ENCODE assay signal across 9 cellular contexts in the genomic region with DNA sequence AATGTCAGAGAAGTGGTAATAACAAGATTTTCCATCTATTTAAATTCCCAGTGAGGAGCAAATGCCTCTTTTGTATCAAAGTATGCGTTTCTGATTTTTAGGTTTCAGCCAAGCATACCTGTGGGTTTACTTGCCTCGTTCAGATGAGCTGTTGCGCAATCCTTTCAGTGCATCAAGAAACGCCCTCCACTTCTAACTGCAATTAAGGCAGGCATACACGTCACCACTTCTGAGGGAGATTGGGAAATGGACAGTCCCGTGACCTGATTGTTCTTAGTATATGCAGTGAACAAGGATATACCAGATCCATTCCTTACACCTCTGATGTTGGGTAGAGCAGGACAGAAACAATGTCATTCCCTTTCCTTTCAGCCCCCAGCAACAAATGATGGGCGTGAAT.
DNase-seq lines count a peak whose midpoint lies in the region; ATAC-seq, FAIRE-seq and TF ChIP-seq lines count a peak whose summit lies in the region.
"Had no signal": no experiment of that assay in that cellular context is flagged by ENCODE, and none has a peak within 500 bp of the region (broad histone marks: within the 10 kb centered on the region; RNA-seq: fewer than 3 reads in every experiment).

No MANE protein-coding gene starts in this region.

- H3K4me3 ChIP-seq in cardiac fibroblast (replicated peaks in 1 of 2; ENCODE audit: low read depth in 2 of 2, low read length in 2 of 2): no peak overlapping the region
- H3K4me3 ChIP-seq in mucosa of descending colon: no peak overlapping the region
- H3K4me3 ChIP-seq in dorsolateral prefrontal cortex: peak overlapping the region in 1 of 59 donors; percentile 13
- H3K4me3 ChIP-seq: body of pancreas had no signal

- DNase-seq in GM19239 (ENCODE audit: insufficient read length, low spot score): no peak
- peak; percentile 26 for DNase-seq in NCI-H510A (lab: John Stamatoyannopoulos, UW)
- peak; percentile 59 to 70 for DNase-seq in cardiac fibroblast (ENCODE audit: low read depth in 2 of 2)
- peak in 1 of 3 donors; percentile 63 for DNase-seq in mucosa of descending colon
- DNase-seq in NCI-H146 treated with DMSO at 0.1 percent for 48 hours (lab: John Stamatoyannopoulos, UW; ENCODE audit: unreplicated experiment): no peak
- DNase-seq in stimulated activated naive CD4-positive, alpha-beta T cell treated with Interleukin-2 at 50 U/mL for 16 hours (lab: John Stamatoyannopoulos, UW): no peak
- DNase-seq in dorsolateral prefrontal cortex: no peak

- intact Hi-C loops in mucosa of descending colon (cut with DNase I, micrococcal nuclease): loop anchor here (5.0 to 10.0 kb wide), 3 partner anchors 265 to 343 kb away; a partner anchor contains a TSS
- intact Hi-C loops in dorsolateral prefrontal cortex (cut with DNase I): loop anchor here (5.0 to 10.0 kb wide), 4 partner anchors 55 to 473 kb away; a partner anchor contains a TSS

- ATAC-seq in mucosa of descending colon (peak; percentile 85), HG02642 (IDR thresholded peaks at IDR 0.05; ENCODE audit: poor library complexity, unreplicated experiment) (no peak)

- H3K27me3 ChIP-seq in dorsolateral prefrontal cortex: no peaks in the 10 kb centered on the region
- H3K27me3 ChIP-seq: body of pancreas had no signal

- no peaks in the 10 kb centered on the region for H3K9me3 ChIP-seq in mucosa of descending colon
- H3K9me3 ChIP-seq: body of pancreas had no signal

- peaks cover 8% of the 10 kb centered on the region for H3K4me1 ChIP-seq in mucosa of descending colon (ENCODE audit: low read depth)

- peak; percentile 4 for FAIRE-seq in GM19239 (lab: Jason Lieb, UNC)

- TF ChIP-seq CTCF in cardiac fibroblast (IDR thresholded peaks at IDR 0.05; ENCODE audit: low read depth, low read length) (no peak), mucosa of descending colon (IDR thresholded peaks at IDR 0.05) (no peak), dorsolateral prefrontal cortex (IDR thresholded peaks at IDR 0.05 in 54 of 56, conservative IDR thresholded peaks at IDR 0.05 in 2 of 56; ENCODE audit: low read depth in 1 of 56, partially characterized antibody in 56 of 56) (no peak)

- peak overlapping the region in 13 of 59 donors; percentile 6 to 78 (median 42) for H3K27ac ChIP-seq in dorsolateral prefrontal cortex
- H3K27ac ChIP-seq: body of pancreas had no signal

- no peaks in the 10 kb centered on the region for H3K36me3 ChIP-seq in mucosa of descending colon (ENCODE audit: low read depth)

Comparison
In these comparisons a context has a peak if more than half of its experiments do, and no peak if none do; other contexts are left out.
1. DNase-seq: peak in NCI-H510A (single experiment) and cardiac fibroblast (2 of 2); none in GM19239 (single experiment), NCI-H146 treated with DMSO at 0.1 percent for 48 hours (single experiment), stimulated activated naive CD4-positive, alpha-beta T cell treated with Interleukin-2 at 50 U/mL for 16 hours (single experiment) and dorsolateral prefrontal cortex (0 of 10).